Comparison of ENCODE assay signal across 15 cellular contexts in genomic region chr3:114804099-114804498, GRCh38.
DNase-seq lines count a peak whose midpoint lies in the region; ATAC-seq lines count a peak whose summit lies in the region.
"Had no signal": no experiment of that assay in that cellular context is flagged by ENCODE, and none has a peak within 500 bp of the region (broad histone marks: within the 10 kb centered on the region; RNA-seq: fewer than 3 reads in every experiment).

No MANE protein-coding gene starts in this region.

- H3K27me3 Mint-ChIP-seq in activated T-cell treated with anti-CD3 and anti-CD28 coated beads, Interleukin-2, amount 50 U/mL, for 4 hours (ENCODE audit: low read depth), result no peaks in the 10 kb centered on the region

- H3K36me3 Mint-ChIP-seq in activated T-cell treated with anti-CD3 and anti-CD28 coated beads, Interleukin-2, amount 50 U/mL, for 4 hours (ENCODE audit: insufficient read depth), result peaks cover 14% of the 10 kb centered on the region

- peak; percentile 66 for ATAC-seq in GM21390 (IDR thresholded peaks at IDR 0.05; ENCODE audit: unreplicated experiment)
- ATAC-seq in activated T-cell treated with anti-CD3 and anti-CD28 coated beads, Interleukin-2, amount 50 U/mL, for 4 hours, result no peak
- ATAC-seq: HepG2 had no signal

- no peak overlapping the region for H3K4me3 Mint-ChIP-seq in activated T-cell treated with anti-CD3 and anti-CD28 coated beads, Interleukin-2, amount 50 U/mL, for 4 hours

- peaks cover 7% of the 10 kb centered on the region for H3K4me1 Mint-ChIP-seq in activated T-cell treated with anti-CD3 and anti-CD28 coated beads, Interleukin-2, amount 50 U/mL, for 4 hours (ENCODE audit: low read depth)

- no peaks in the 10 kb centered on the region for H3K27me3 ChIP-seq in layer of hippocampus (ENCODE audit: control insufficient read depth, insufficient read depth, low read length)
- H3K27me3 ChIP-seq: MG63 had no signal

- no peaks in the 10 kb centered on the region for H3K9me3 Mint-ChIP-seq in activated T-cell treated with anti-CD3 and anti-CD28 coated beads, Interleukin-2, amount 50 U/mL, for 4 hours

- DNase-seq in OCI-M1 (lab: John Stamatoyannopoulos, UW) (peak; percentile 22), superior temporal gyrus (ENCODE audit: extremely low spot score) (peak; percentile 39), HT-29 (ENCODE audit: low spot score) (no peak), NCI-H2029 (lab: John Stamatoyannopoulos, UW) (no peak)
- DNase-seq in activated T-cell treated with anti-CD3 and anti-CD28 coated beads, Interleukin-2, amount 50 U/mL, for 4 hours, result no peak
- DNase-seq: AML-193, Caco-2, MG63, NCI-H1105, NCI-H187, NCI-H524, SHP77 treated with DMSO at 0.1 percent for 48 hours had no signal

- H3K27ac ChIP-seq in layer of hippocampus (ENCODE audit: low read depth, low read length), result peak overlapping the region; percentile 33

Comparison
In these comparisons a context has a peak if more than half of its experiments do, and no peak if none do; other contexts are left out.
1. DNase-seq: peak in OCI-M1 (single experiment) and superior temporal gyrus (single experiment); none in HT-29 (single experiment), activated T-cell treated with anti-CD3 and anti-CD28 coated beads, Interleukin-2, amount 50 U/mL, for 4 hours (single experiment) and NCI-H2029 (single experiment).